ENCODE assay signal across 34 cellular contexts in genomic region chr18:22368066-22368465, GRCh38. TPM values are rescaled to one million over a fixed set of nuclear protein-coding genes. Genes with fewer than 3 reads are reported as not detected.
"Had no signal": no experiment of that assay in that cellular context is flagged by ENCODE, and none has a peak within 500 bp of the region (broad histone marks: within the 10 kb centered on the region; RNA-seq: fewer than 3 reads in every experiment).

No MANE protein-coding gene starts in this region.

- H3K36me3 ChIP-seq: colonic mucosa, esophagus squamous epithelium, ovary, right lobe of liver, stomach, thyroid gland, vagina had no signal

- H3K4me1 ChIP-seq: colonic mucosa, esophagus squamous epithelium, psoas muscle, right lobe of liver, stomach, thyroid gland, vagina had no signal

- H3K27ac ChIP-seq: colonic mucosa, esophagus squamous epithelium, hepatocyte, ovary, psoas muscle, right lobe of liver, stomach, thyroid gland, vagina had no signal

- H3K4me2 ChIP-seq: hepatocyte, smooth muscle cell had no signal

- H3K36me3 Mint-ChIP-seq: memory B cell; natural killer cell; stimulated activated effector memory CD8-positive, alpha-beta T cell treated with anti-CD3 and anti-CD28 coated beads, Interleukin-12 subunit alpha, Interleukin-12 subunit beta, amount 100 ng/mL, for 72 hours had no signal

- H3K79me2 ChIP-seq: hepatocyte had no signal

- H3K27me3 ChIP-seq: colonic mucosa, hepatocyte, ovary, right lobe of liver, stomach, thyroid gland, vagina had no signal

- H3K4me1 Mint-ChIP-seq: endodermal cell, memory B cell, natural killer cell had no signal

- H3K4me3 Mint-ChIP-seq: dendritic cell treated with granulocyte-macrophage colony-stimulating factor and Interleukin-4, amounts not matched to agents 40 ng/mL and 50 ng/mL, for 4 days; endodermal cell; memory B cell; natural killer cell; stimulated activated effector memory CD8-positive, alpha-beta T cell treated with anti-CD3 and anti-CD28 coated beads, Interleukin-12 subunit alpha, Interleukin-12 subunit beta, amount 100 ng/mL, for 72 hours had no signal

- H3K4me3 ChIP-seq: colonic mucosa, esophagus squamous epithelium, hepatocyte, lung, ovary, psoas muscle, right lobe of liver, smooth muscle cell, stomach, thyroid gland, vagina had no signal

- FAIRE-seq: endothelial cell of umbilical vein, frontal cortex had no signal

- H2AFZ ChIP-seq: hepatocyte had no signal

- ATAC-seq: left colon; natural killer cell; psoas muscle; right lobe of liver; stimulated activated effector memory CD8-positive, alpha-beta T cell treated with anti-CD3 and anti-CD28 coated beads, Interleukin-12 subunit alpha, Interleukin-12 subunit beta, amount 100 ng/mL, for 72 hours had no signal

- H3K9me3 ChIP-seq: colonic mucosa, esophagus squamous epithelium, ovary, psoas muscle, right lobe of liver, stomach, thyroid gland, vagina had no signal

- H3K9me3 Mint-ChIP-seq: dendritic cell treated with granulocyte-macrophage colony-stimulating factor and Interleukin-4, amounts not matched to agents 40 ng/mL and 50 ng/mL, for 4 days; natural killer cell had no signal

- H3K27ac Mint-ChIP-seq: dendritic cell treated with granulocyte-macrophage colony-stimulating factor and Interleukin-4, amounts not matched to agents 40 ng/mL and 50 ng/mL, for 4 days; endodermal cell; memory B cell; natural killer cell; stimulated activated effector memory CD8-positive, alpha-beta T cell treated with anti-CD3 and anti-CD28 coated beads, Interleukin-12 subunit alpha, Interleukin-12 subunit beta, amount 100 ng/mL, for 72 hours had no signal

- DNase-seq: colonic mucosa; effector CD8-positive, alpha-beta T cell; endodermal cell; erythroblast; esophagus squamous epithelium; left colon; natural killer cell; occipital lobe; ovary; posterior cingulate gyrus; psoas muscle; right lobe of liver; stimulated activated CD4-positive, alpha-beta T cell treated with anti-CD3 and anti-CD28 coated beads, Interleukin-12 subunit alpha, Interleukin-12 subunit beta, amount 100 ng/mL, for 4 hours; stimulated activated CD4-positive, alpha-beta T cell treated with anti-CD3 and anti-CD28 coated beads, Interleukin-1b, Interleukin-23, amount 100 ng/mL, for 48 hours; stimulated activated CD4-positive, alpha-beta T cell treated with anti-CD3 and anti-CD28 coated beads, Interleukin-4, amount 100 ng/mL, for 1 hour; stimulated activated naive CD4-positive, alpha-beta T cell treated with Interleukin-2 at 50 U/mL for 16 hours; stomach; thyroid gland; trophoblast cell had no signal

- H3K27me3 Mint-ChIP-seq: dendritic cell treated with granulocyte-macrophage colony-stimulating factor and Interleukin-4, amounts not matched to agents 40 ng/mL and 50 ng/mL, for 4 days; memory B cell had no signal

RNA-seq across cellular contexts. Expression of gene CTAGE1, which starts 49.6 kb away (rescaled TPM):
- total RNA-seq: colonic mucosa, endodermal cell, endothelial cell of umbilical vein, esophagus squamous epithelium, frontal cortex, kidney epithelial cell, left colon, liver, natural killer cell, occipital lobe, ovary, psoas muscle, right lobe of liver, smooth muscle cell, stomach, subcutaneous adipose tissue, temporal lobe, thyroid gland, ureter, vagina had no signal
- polyA plus RNA-seq: endothelial cell of umbilical vein, hepatocyte, liver, lung, neural cell, ovary, psoas muscle, smooth muscle cell, stomach had no signal
